27 cellular contexts compared by ENCODE assay signal in the genomic region with DNA sequence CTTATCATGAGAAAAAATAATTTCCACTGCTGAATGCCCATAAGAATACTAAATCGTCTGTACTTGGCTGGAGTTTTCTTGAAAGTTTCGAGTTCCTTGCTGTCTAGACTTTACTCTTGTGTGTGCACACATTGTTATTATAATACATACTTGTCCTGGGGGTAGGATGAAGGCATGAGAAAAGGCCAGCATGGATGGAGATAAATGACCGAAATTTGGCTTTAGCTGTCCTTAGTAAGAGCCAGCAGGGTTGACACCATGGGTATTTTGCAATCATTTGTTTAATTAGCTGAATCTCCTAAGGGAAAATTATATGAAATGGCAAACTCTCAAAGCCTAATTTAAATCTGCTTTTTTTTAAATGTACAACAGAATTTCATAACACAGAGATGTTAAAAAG.
"Had no signal": no experiment of that assay in that cellular context is flagged by ENCODE, and none has a peak within 500 bp of the region (broad histone marks: within the 10 kb centered on the region; RNA-seq: fewer than 3 reads in every experiment).

No MANE protein-coding gene starts in this region.

- H3K27me3 Mint-ChIP-seq: IgD-negative memory B cell, T-cell had no signal

- H3K36me3 Mint-ChIP-seq: IgD-negative memory B cell, T-cell had no signal

- H3K4me2 ChIP-seq: KMS-11, SK-N-SH had no signal

- H3K9me3 ChIP-seq: SK-N-SH had no signal

- DNase-seq: Kasumi-1, MM.1S, MV-4-11, NCI-H1092, NCI-H1105 treated with DMSO at 0.1 percent for 48 hours, NCI-H1417 treated with DMSO at 0.1 percent for 48 hours, NCI-H146, NCI-H1694 treated with DMSO at 0.1 percent for 48 hours, NCI-H1930, NCI-H2081, NCI-H2107, NCI-H2227 treated with DMSO at 0.1 percent for 48 hours, NCI-H446, NCI-H510A, NCI-H524 treated with DMSO at 0.1 percent for 48 hours, NCI-H69, NCI-H774, PC-3, SHP77, SK-N-SH, SW 1271, T-cell had no signal

- H3K4me1 Mint-ChIP-seq: IgD-negative memory B cell, T-cell had no signal

- H3K27ac ChIP-seq: KMS-11, RWPE1 had no signal

- H3K4me3 ChIP-seq: K562 had no signal

- H3K9ac ChIP-seq: KMS-11, SK-N-SH had no signal

- ATAC-seq: K562, Panc1, PC-3, T-cell had no signal

- H3K4me3 Mint-ChIP-seq: IgD-negative memory B cell, T-cell had no signal

- H3K27ac Mint-ChIP-seq: IgD-negative memory B cell, T-cell had no signal
